1 cellular context compared by ENCODE assay signal in genomic region chr4:174522183-174523002, GRCh38.
TF ChIP-seq lines count a peak whose summit lies in the region.

HPGD (minus strand) TSS chr4:174522488; CDS start chr4:174522451, 37 bp downstream.

TF ChIP-seq in WTC11, 78 proteins besides CTCF, POLR2A, EP300 and RAD21 (continued from another document):
- TF ChIP-seq ARID4B (CRISPR knock-in tag; IDR thresholded peaks at IDR 0.05; ENCODE audit: borderline replicate concordance), result 0 out of 2 replicates have a peak, but pooled peaks have one; percentile 26
